In genomic region chr18:12911025-12911927, GRCh38 we compare ENCODE assay signal across 8 cellular contexts. TPM values are rescaled to one million over a fixed set of nuclear protein-coding genes. Genes with fewer than 3 reads are reported as not detected.
A peak's percentile ranks its signal among the peaks of the same experiment; 100 is the strongest.
DNase-seq lines count a peak whose midpoint lies in the region; ATAC-seq and FAIRE-seq lines count a peak whose summit lies in the region.

No MANE protein-coding gene starts in this region.

- peak overlapping the region; percentile 16 to 38 for H3K4me3 ChIP-seq in small intestine (ENCODE audit: low read depth in 1 of 2, low read length in 2 of 2)

- H3K27ac ChIP-seq in small intestine (ENCODE audit: low read depth in 1 of 2, low read length in 1 of 2), result peak overlapping the region in 1 of 2 donors; percentile 53

- ATAC-seq in GM18861 (IDR thresholded peaks at IDR 0.05; ENCODE audit: unreplicated experiment), result no peak

- DNase-seq in GM19238 (ENCODE audit: insufficient read length, low spot score) (peak; percentile 41), glomerular visceral epithelial cell (ENCODE audit: extremely low spot score) (peak; percentile 11), small intestine (peak; percentile 29), NCI-H2171 treated with DMSO at 0.1 percent for 48 hours (lab: John Stamatoyannopoulos, UW) (no peak), SW 1271 (lab: John Stamatoyannopoulos, UW) (no peak), NCI-H345 (lab: John Stamatoyannopoulos, UW) (no peak)
- DNase-seq in activated T-cell treated with anti-CD3 and anti-CD28 coated beads, Interleukin-2, amount 50 U/mL, for 48 hours, result peak; percentile 68 to 77

- no peaks in the 10 kb centered on the region for H3K27me3 ChIP-seq in small intestine (ENCODE audit: control insufficient read depth in 2 of 2, insufficient read depth in 2 of 2, low read length in 2 of 2)

- no peak for FAIRE-seq in small intestine (lab: Jason Lieb, UNC)

- H3K36me3 ChIP-seq in small intestine (ENCODE audit: control insufficient read depth in 2 of 2, insufficient read depth in 2 of 2, low read length in 2 of 2), result no peaks in the 10 kb centered on the region

- WGBS in small intestine, 3 donors, result 9 to 15% (median 14%) methylated on average over 65 to 75 of the region's 75 CpGs

- H3K4me1 ChIP-seq in small intestine (ENCODE audit: control insufficient read depth in 2 of 2, insufficient read depth in 1 of 2, low read depth in 1 of 2, low read length in 1 of 2), result no peaks in the 10 kb centered on the region

- no peaks in the 10 kb centered on the region for H3K9me3 ChIP-seq in small intestine (ENCODE audit: control insufficient read depth, low read depth)

RNA-seq across cellular contexts. Expression of gene PTPN2, which starts 27.2 kb away (rescaled TPM):
- 10 to 100 TPM; 25.7 to 32.0 (median 30.3) TPM for polyA plus RNA-seq in small intestine

RNA-seq across cellular contexts. Expression of gene SEH1L, which starts 36.5 kb away (rescaled TPM):
- polyA plus RNA-seq in small intestine, result 10 to 100 TPM; 15.2 to 19.8 (median 16.2) TPM

Comparison
In these comparisons a context has a peak if more than half of its experiments do, and no peak if none do; other contexts are left out.
1. DNase-seq: peak in GM19238 (single experiment), activated T-cell treated with anti-CD3 and anti-CD28 coated beads, Interleukin-2, amount 50 U/mL, for 48 hours (2 of 2), glomerular visceral epithelial cell (single experiment) and small intestine (single experiment); none in NCI-H2171 treated with DMSO at 0.1 percent for 48 hours (single experiment), SW 1271 (0 of 2) and NCI-H345 (single experiment).